In genomic region chr5:4361626-4362281, GRCh38 we compare ENCODE assay signal across 28 cellular contexts.
"Had no signal": no experiment of that assay in that cellular context is flagged by ENCODE, and none has a peak within 500 bp of the region (broad histone marks: within the 10 kb centered on the region; RNA-seq: fewer than 3 reads in every experiment).

No MANE protein-coding gene starts in this region.

- H3K9me3 ChIP-seq: lower lobe of right lung, ovary, prostate gland, suprapubic skin, thoracic aorta, tibial artery, upper lobe of right lung had no signal

- H3K4me3 Mint-ChIP-seq: immature natural killer cell; naive B cell; natural killer cell; stimulated activated effector memory CD8-positive, alpha-beta T cell treated with anti-CD3 and anti-CD28 coated beads, Interleukin-12 subunit alpha, Interleukin-12 subunit beta, amount 100 ng/mL, for 72 hours; stimulated activated naive CD8-positive, alpha-beta T cell treated with anti-CD3 and anti-CD28 coated beads, Interleukin-15, Interleukin-2, amounts not matched to agents 100 ng/mL and 50 ng/mL, for 24 hours had no signal

- ATAC-seq: left colon; left lung; lower lobe of right lung; natural killer cell; right cardiac atrium; sciatic nerve; stimulated activated effector memory CD8-positive, alpha-beta T cell treated with anti-CD3 and anti-CD28 coated beads, Interleukin-12 subunit alpha, Interleukin-12 subunit beta, amount 100 ng/mL, for 72 hours; upper lobe of right lung had no signal

- H3K27ac Mint-ChIP-seq: immature natural killer cell; naive B cell; natural killer cell; stimulated activated effector memory CD8-positive, alpha-beta T cell treated with anti-CD3 and anti-CD28 coated beads, Interleukin-12 subunit alpha, Interleukin-12 subunit beta, amount 100 ng/mL, for 72 hours; stimulated activated naive CD8-positive, alpha-beta T cell treated with anti-CD3 and anti-CD28 coated beads, Interleukin-15, Interleukin-2, amounts not matched to agents 100 ng/mL and 50 ng/mL, for 24 hours had no signal

- H3K27ac ChIP-seq: left lung, lower lobe of right lung, ovary, prostate gland, skin epidermis, suprapubic skin, thoracic aorta, tibial artery, upper lobe of right lung had no signal

- H3K27me3 ChIP-seq: left lung, ovary, suprapubic skin, tibial artery, upper lobe of right lung had no signal

- H3K4me1 Mint-ChIP-seq: immature natural killer cell; naive B cell; natural killer cell; stimulated activated effector memory CD8-positive, alpha-beta T cell treated with anti-CD3 and anti-CD28 coated beads, Interleukin-12 subunit alpha, Interleukin-12 subunit beta, amount 100 ng/mL, for 72 hours had no signal

- H3K4me3 ChIP-seq: left lung, lower lobe of right lung, ovary, prostate gland, skin epidermis, suprapubic skin, thoracic aorta, tibial artery, upper lobe of right lung had no signal

- H3K36me3 Mint-ChIP-seq: immature natural killer cell; naive B cell; natural killer cell; stimulated activated effector memory CD8-positive, alpha-beta T cell treated with anti-CD3 and anti-CD28 coated beads, Interleukin-12 subunit alpha, Interleukin-12 subunit beta, amount 100 ng/mL, for 72 hours had no signal

- DNase-seq: hypothalamus; immature natural killer cell; kidney; left colon; left lung; lower lobe of right lung; mesenchymal stem cell; naive B cell; natural killer cell; ovary; posterior cingulate gyrus; retina; right cardiac atrium; stimulated activated CD4-positive, alpha-beta T cell treated with anti-CD3 and anti-CD28 coated beads, Interleukin-12 subunit alpha, Interleukin-12 subunit beta, amount 100 ng/mL, for 4 hours; stimulated activated CD4-positive, alpha-beta T cell treated with anti-CD3 and anti-CD28 coated beads, Interleukin-15, amount 100 ng/mL, for 24 hours; stimulated activated CD4-positive, alpha-beta T cell treated with anti-CD3 and anti-CD28 coated beads, Interleukin-2, amount 100 ng/mL, for 24 hours; stimulated activated CD4-positive, alpha-beta T cell treated with anti-CD3 and anti-CD28 coated beads, Interleukin-4, amount 100 ng/mL, for 24 hours; stimulated activated naive CD4-positive, alpha-beta T cell; tibial artery; trophoblast cell; upper lobe of right lung had no signal

- H3K4me1 ChIP-seq: left lung, lower lobe of right lung, prostate gland, suprapubic skin, tibial artery, upper lobe of right lung had no signal

- H3K36me3 ChIP-seq: left lung, lower lobe of right lung, ovary, prostate gland, suprapubic skin, thoracic aorta, tibial artery, upper lobe of right lung had no signal
